1 cellular context compared by ENCODE assay signal in the genomic region with DNA sequence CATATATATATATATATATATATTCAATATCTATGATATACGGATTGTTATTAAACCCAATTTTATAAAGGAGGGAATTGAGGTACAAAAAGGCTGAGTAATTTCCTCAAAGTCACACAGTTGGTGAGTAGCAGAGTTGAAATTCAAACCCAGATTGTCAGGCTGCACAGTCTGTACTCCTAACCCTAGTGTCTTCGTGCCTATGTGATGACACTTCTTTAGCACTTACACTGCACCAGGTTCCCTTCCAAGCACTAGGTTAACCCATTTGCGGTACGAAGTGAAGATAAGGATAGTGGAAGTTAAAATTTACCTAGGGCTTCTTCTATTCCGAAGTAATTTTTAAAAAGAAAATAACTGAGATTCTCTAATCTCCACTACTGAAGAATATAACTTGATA.
TF ChIP-seq lines count a peak whose summit lies in the region.

No MANE protein-coding gene starts in this region.

TF ChIP-seq in K562, 482 proteins besides CTCF, POLR2A, EP300 and RAD21 (continued from another document):
- TF ChIP-seq, protein P1, sequence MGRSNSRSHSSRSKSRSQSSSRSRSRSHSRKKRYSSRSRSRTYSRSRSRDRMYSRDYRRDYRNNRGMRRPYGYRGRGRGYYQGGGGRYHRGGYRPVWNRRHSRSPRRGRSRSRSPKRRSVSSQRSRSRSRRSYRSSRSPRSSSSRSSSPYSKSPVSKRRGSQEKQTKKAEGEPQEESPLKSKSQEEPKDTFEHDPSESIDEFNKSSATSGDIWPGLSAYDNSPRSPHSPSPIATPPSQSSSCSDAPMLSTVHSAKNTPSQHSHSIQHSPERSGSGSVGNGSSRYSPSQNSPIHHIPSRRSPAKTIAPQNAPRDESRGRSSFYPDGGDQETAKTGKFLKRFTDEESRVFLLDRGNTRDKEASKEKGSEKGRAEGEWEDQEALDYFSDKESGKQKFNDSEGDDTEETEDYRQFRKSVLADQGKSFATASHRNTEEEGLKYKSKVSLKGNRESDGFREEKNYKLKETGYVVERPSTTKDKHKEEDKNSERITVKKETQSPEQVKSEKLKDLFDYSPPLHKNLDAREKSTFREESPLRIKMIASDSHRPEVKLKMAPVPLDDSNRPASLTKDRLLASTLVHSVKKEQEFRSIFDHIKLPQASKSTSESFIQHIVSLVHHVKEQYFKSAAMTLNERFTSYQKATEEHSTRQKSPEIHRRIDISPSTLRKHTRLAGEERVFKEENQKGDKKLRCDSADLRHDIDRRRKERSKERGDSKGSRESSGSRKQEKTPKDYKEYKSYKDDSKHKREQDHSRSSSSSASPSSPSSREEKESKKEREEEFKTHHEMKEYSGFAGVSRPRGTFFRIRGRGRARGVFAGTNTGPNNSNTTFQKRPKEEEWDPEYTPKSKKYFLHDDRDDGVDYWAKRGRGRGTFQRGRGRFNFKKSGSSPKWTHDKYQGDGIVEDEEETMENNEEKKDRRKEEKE (IDR thresholded peaks at IDR 0.05; ENCODE audit: borderline replicate concordance in 1 of 2, control insufficient read depth in 1 of 2, low read depth in 2 of 2, low read length in 1 of 2) = no peak
- no peak for TF ChIP-seq CREB1 (IDR thresholded peaks at IDR 0.05)
- no peak for TF ChIP-seq CREB1 (CRISPR knock-in tag; IDR thresholded peaks at IDR 0.05)
- TF ChIP-seq TCF7L2 (IDR thresholded peaks at IDR 0.05; ENCODE audit: low read depth, low read length) = no peak
- no peak for TF ChIP-seq PYGO2 (tag; IDR thresholded peaks at IDR 0.05)
- TF ChIP-seq TAF15 (IDR thresholded peaks at IDR 0.05; ENCODE audit: low read depth, low read length) = no peak
- TF ChIP-seq ZNF583 (CRISPR knock-in tag; IDR thresholded peaks at IDR 0.05) = no peak
- no peak for TF ChIP-seq MAFG (tag; conservative IDR thresholded peaks at IDR 0.05)
- TF ChIP-seq ZNF699 (CRISPR knock-in tag; IDR thresholded peaks at IDR 0.05; ENCODE audit: insufficient replicate concordance) = no peak
- no peak for TF ChIP-seq CBX5 (IDR thresholded peaks at IDR 0.05; ENCODE audit: borderline replicate concordance, low read depth)
- TF ChIP-seq, protein P2, sequence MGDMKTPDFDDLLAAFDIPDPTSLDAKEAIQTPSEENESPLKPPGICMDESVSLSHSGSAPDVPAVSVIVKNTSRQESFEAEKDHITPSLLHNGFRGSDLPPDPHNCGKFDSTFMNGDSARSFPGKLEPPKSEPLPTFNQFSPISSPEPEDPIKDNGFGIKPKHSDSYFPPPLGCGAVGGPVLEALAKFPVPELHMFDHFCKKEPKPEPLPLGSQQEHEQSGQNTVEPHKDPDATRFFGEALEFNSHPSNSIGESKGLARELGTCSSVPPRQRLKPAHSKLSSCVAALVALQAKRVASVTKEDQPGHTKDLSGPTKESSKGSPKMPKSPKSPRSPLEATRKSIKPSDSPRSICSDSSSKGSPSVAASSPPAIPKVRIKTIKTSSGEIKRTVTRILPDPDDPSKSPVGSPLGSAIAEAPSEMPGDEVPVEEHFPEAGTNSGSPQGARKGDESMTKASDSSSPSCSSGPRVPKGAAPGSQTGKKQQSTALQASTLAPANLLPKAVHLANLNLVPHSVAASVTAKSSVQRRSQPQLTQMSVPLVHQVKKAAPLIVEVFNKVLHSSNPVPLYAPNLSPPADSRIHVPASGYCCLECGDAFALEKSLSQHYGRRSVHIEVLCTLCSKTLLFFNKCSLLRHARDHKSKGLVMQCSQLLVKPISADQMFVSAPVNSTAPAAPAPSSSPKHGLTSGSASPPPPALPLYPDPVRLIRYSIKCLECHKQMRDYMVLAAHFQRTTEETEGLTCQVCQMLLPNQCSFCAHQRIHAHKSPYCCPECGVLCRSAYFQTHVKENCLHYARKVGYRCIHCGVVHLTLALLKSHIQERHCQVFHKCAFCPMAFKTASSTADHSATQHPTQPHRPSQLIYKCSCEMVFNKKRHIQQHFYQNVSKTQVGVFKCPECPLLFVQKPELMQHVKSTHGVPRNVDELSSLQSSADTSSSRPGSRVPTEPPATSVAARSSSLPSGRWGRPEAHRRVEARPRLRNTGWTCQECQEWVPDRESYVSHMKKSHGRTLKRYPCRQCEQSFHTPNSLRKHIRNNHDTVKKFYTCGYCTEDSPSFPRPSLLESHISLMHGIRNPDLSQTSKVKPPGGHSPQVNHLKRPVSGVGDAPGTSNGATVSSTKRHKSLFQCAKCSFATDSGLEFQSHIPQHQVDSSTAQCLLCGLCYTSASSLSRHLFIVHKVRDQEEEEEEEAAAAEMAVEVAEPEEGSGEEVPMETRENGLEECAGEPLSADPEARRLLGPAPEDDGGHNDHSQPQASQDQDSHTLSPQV (IDR thresholded peaks at IDR 0.05) = no peak
- TF ChIP-seq, protein P3, sequence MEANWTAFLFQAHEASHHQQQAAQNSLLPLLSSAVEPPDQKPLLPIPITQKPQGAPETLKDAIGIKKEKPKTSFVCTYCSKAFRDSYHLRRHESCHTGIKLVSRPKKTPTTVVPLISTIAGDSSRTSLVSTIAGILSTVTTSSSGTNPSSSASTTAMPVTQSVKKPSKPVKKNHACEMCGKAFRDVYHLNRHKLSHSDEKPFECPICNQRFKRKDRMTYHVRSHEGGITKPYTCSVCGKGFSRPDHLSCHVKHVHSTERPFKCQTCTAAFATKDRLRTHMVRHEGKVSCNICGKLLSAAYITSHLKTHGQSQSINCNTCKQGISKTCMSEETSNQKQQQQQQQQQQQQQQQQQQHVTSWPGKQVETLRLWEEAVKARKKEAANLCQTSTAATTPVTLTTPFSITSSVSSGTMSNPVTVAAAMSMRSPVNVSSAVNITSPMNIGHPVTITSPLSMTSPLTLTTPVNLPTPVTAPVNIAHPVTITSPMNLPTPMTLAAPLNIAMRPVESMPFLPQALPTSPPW (CRISPR knock-in tag; IDR thresholded peaks at IDR 0.05) = no peak
- TF ChIP-seq, protein P4, sequence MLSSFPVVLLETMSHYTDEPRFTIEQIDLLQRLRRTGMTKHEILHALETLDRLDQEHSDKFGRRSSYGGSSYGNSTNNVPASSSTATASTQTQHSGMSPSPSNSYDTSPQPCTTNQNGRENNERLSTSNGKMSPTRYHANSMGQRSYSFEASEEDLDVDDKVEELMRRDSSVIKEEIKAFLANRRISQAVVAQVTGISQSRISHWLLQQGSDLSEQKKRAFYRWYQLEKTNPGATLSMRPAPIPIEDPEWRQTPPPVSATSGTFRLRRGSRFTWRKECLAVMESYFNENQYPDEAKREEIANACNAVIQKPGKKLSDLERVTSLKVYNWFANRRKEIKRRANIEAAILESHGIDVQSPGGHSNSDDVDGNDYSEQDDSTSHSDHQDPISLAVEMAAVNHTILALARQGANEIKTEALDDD (IDR thresholded peaks at IDR 0.05) = no peak
- no peak for TF ChIP-seq MECOM (CRISPR knock-in tag; IDR thresholded peaks at IDR 0.05)
- TF ChIP-seq ELF4 (CRISPR knock-in tag; IDR thresholded peaks at IDR 0.05) = no peak
- TF ChIP-seq ZEB2 (IDR thresholded peaks at IDR 0.05) = no peak
- no peak for TF ChIP-seq FOSL1 (tag; conservative IDR thresholded peaks at IDR 0.05)
